In genomic region chr4:13548059-13548983, GRCh38 we compare ENCODE assay signal across 8 cellular contexts. TPM values are rescaled to one million over a fixed set of nuclear protein-coding genes. Genes with fewer than 3 reads are reported as not detected.
DNase-seq lines count a peak whose midpoint lies in the region; ATAC-seq lines count a peak whose summit lies in the region.

No MANE protein-coding gene starts in this region.

- H3K27me3 Mint-ChIP-seq in activated naive CD4-positive, alpha-beta T cell treated with anti-CD3 and anti-CD28 coated beads, Interleukin-2, amount 50 U/mL, for 24 hours: peaks cover 60% of the 10 kb centered on the region

- no peak for ATAC-seq in activated naive CD4-positive, alpha-beta T cell treated with anti-CD3 and anti-CD28 coated beads, Interleukin-2, amount 50 U/mL, for 72 hours
- ATAC-seq in GM21515 (IDR thresholded peaks at IDR 0.05; ENCODE audit: unreplicated experiment) (no peak), HG03460 (IDR thresholded peaks at IDR 0.05; ENCODE audit: unreplicated experiment) (no peak)

- H3K36me3 Mint-ChIP-seq in activated naive CD4-positive, alpha-beta T cell treated with anti-CD3 and anti-CD28 coated beads, Interleukin-2, amount 50 U/mL, for 24 hours: no peaks in the 10 kb centered on the region
- peaks cover 17 to 29% of the 10 kb centered on the region in 2 donors for H3K36me3 Mint-ChIP-seq in activated naive CD4-positive, alpha-beta T cell treated with anti-CD3 and anti-CD28 coated beads, Interleukin-2, amount 50 U/mL, for 72 hours

- H3K4me1 ChIP-seq in NT2/D1 (ENCODE audit: insufficient read depth, insufficient read length) (no peaks in the 10 kb centered on the region), thymus (ENCODE audit: control insufficient read depth, insufficient read depth, low read length) (peaks cover 17% of the 10 kb centered on the region)

- H3K27ac ChIP-seq in thymus (ENCODE audit: low read depth): no peak overlapping the region

- H3K9me3 ChIP-seq in NT2/D1 (ENCODE audit: insufficient read depth, low read length) (peaks cover 6% of the 10 kb centered on the region; the same call in 1 of the 2 replicates), thymus (ENCODE audit: control insufficient read depth) (peaks cover 2% of the 10 kb centered on the region)

- H3K36me3 ChIP-seq in NT2/D1 (ENCODE audit: insufficient read depth, insufficient read length, low read length) (no peaks in the 10 kb centered on the region), thymus (ENCODE audit: control insufficient read depth, insufficient read depth) (no peaks in the 10 kb centered on the region)

- H3K9me3 Mint-ChIP-seq in activated naive CD4-positive, alpha-beta T cell treated with anti-CD3 and anti-CD28 coated beads, Interleukin-2, amount 50 U/mL, for 24 hours: peaks cover 6% of the 10 kb centered on the region
- peaks cover 0 to 5% of the 10 kb centered on the region in 2 donors for H3K9me3 Mint-ChIP-seq in activated naive CD4-positive, alpha-beta T cell treated with anti-CD3 and anti-CD28 coated beads, Interleukin-2, amount 50 U/mL, for 72 hours

- no peak overlapping the region for H3K9ac ChIP-seq in NT2/D1 (ENCODE audit: insufficient read length, low read depth)

- in situ Hi-C loops in G401 (cut with HindIII; ENCODE audit: low sequenced_read_pairs): no loop called here

- H3K4me3 Mint-ChIP-seq in activated naive CD4-positive, alpha-beta T cell treated with anti-CD3 and anti-CD28 coated beads, Interleukin-2, amount 50 U/mL, for 24 hours: peak overlapping the region; percentile 51

- H3K4me3 ChIP-seq in NT2/D1 (ENCODE audit: insufficient read length, low read depth) (peak overlapping the region; percentile 85), thymus (ENCODE audit: low read length) (peak overlapping the region; percentile 61)

- H3K27ac Mint-ChIP-seq in activated naive CD4-positive, alpha-beta T cell treated with anti-CD3 and anti-CD28 coated beads, Interleukin-2, amount 50 U/mL, for 24 hours: peak overlapping the region; percentile 24
- H3K27ac Mint-ChIP-seq in activated naive CD4-positive, alpha-beta T cell treated with anti-CD3 and anti-CD28 coated beads, Interleukin-2, amount 50 U/mL, for 72 hours: no peak overlapping the region

- H3K4me1 Mint-ChIP-seq in activated naive CD4-positive, alpha-beta T cell treated with anti-CD3 and anti-CD28 coated beads, Interleukin-2, amount 50 U/mL, for 24 hours: peaks cover 30% of the 10 kb centered on the region

- 12% methylated on average over 35 of the region's 35 CpGs for WGBS in thymus

- no peak for DNase-seq in activated naive CD4-positive, alpha-beta T cell treated with anti-CD3 and anti-CD28 coated beads, Interleukin-2, amount 50 U/mL, for 72 hours (ENCODE audit: low spot score in 2 of 2)
- DNase-seq in NT2/D1 (ENCODE audit: low read depth, low spot score) (no peak), glomerular visceral epithelial cell (ENCODE audit: extremely low spot score) (peak; percentile 18), G401 (ENCODE audit: low spot score) (no peak)

- H3K27me3 ChIP-seq in NT2/D1 (ENCODE audit: insufficient read depth, insufficient read length): peaks cover 16% of the 10 kb centered on the region
- H3K27me3 ChIP-seq in thymus (ENCODE audit: control insufficient read depth, insufficient read depth): peaks cover 51% of the 10 kb centered on the region

RNA-seq across cellular contexts. Expression of gene NKX3-2, which starts 4.0 kb away (rescaled TPM):
- total RNA-seq in activated naive CD4-positive, alpha-beta T cell treated with anti-CD3 and anti-CD28 coated beads, Interleukin-2, amount 50 U/mL, for 72 hours: not detected
- polyA plus RNA-seq in thymus: 0.05 TPM
- total RNA-seq in G401 (2014; rRNA removed; shearing (Covaris generic)): 0.37 and 0.55 TPM in 2 replicates
